In the genomic region with DNA sequence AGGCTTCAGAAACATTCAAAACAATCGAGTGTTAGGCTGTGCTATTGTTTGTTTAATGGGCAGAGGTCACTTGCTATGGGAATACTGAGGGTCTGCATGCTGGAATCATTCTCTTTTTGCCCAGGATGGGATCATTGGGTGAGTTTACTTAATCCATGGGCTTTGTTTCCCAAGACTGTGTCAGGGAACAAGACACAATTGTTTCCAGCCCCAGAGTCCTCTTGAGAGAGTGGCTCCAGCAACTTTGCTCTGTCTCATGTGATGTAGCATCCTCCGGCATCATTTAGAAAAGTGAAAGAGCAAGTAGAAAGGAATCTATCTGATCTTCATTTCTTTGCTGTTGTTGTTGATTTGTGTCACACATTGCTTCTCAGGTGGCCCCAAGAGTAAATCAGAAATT, we compare ENCODE assay signal across 22 cellular contexts. TPM values are rescaled to one million over a fixed set of nuclear protein-coding genes. Genes with fewer than 3 reads are reported as not detected.
DNase-seq lines count a peak whose midpoint lies in the region; ATAC-seq and TF ChIP-seq lines count a peak whose summit lies in the region.
"Had no signal": no experiment of that assay in that cellular context is flagged by ENCODE, and none has a peak within 500 bp of the region (broad histone marks: within the 10 kb centered on the region; RNA-seq: fewer than 3 reads in every experiment).

No MANE protein-coding gene starts in this region.

- H3K9me3 ChIP-seq in mesodermal cell (ENCODE audit: control insufficient read depth, low read length) (no peaks in the 10 kb centered on the region), trophoblast cell (ENCODE audit: insufficient read depth, low read depth, low read length) (no peaks in the 10 kb centered on the region)

- H3K27ac ChIP-seq in GM23338 (ENCODE audit: low read depth) (no peak overlapping the region), mesodermal cell (ENCODE audit: low read depth, low read length, severe bottlenecking) (peak overlapping the region; percentile 95), trophoblast cell (ENCODE audit: low read depth, low read length) (peak overlapping the region; percentile 63)
- H3K27ac ChIP-seq: BLaER1 treated with 17β-estradiol and CSF1 and Interleukin-3, amounts not matched to agents 10 nM and 100 nM had no signal

- no peak overlapping the region for H3K18ac ChIP-seq in trophoblast cell (ENCODE audit: low read length)

- no peak overlapping the region for H2BK12ac ChIP-seq in trophoblast cell (ENCODE audit: low read length)

- H3K36me3 Mint-ChIP-seq in GM23338 (ENCODE audit: low read depth) (peaks cover 13% of the 10 kb centered on the region; the same call in 2 of the 3 replicates), natural killer cell (no peaks in the 10 kb centered on the region)
- H3K36me3 Mint-ChIP-seq: CD4-positive, alpha-beta memory T cell had no signal

- peak overlapping the region; percentile 4 for H3K4ac ChIP-seq in trophoblast cell (ENCODE audit: low read depth, low read length)

- H3K9me3 Mint-ChIP-seq in GM23338 (no peaks in the 10 kb centered on the region; the same call in 2 of the 3 replicates), natural killer cell (peaks cover 6 to 19% of the 10 kb centered on the region in 2 donors)

- H4K12ac ChIP-seq in trophoblast cell (ENCODE audit: low read depth, low read length) = no peak overlapping the region

- no peak overlapping the region for H3K23ac ChIP-seq in trophoblast cell (ENCODE audit: low read length)

- no peak overlapping the region for H3K4me3 Mint-ChIP-seq in GM23338
- H3K4me3 Mint-ChIP-seq in natural killer cell = no peak overlapping the region
- H3K4me3 Mint-ChIP-seq: CD4-positive, alpha-beta memory T cell had no signal

- H3K9me2 ChIP-seq in GM23338 (ENCODE audit: insufficient read depth) = no peaks in the 10 kb centered on the region

- H2AK5ac ChIP-seq in trophoblast cell (ENCODE audit: low read length) = no peak overlapping the region

- no peak for DNase-seq in GM23338 (ENCODE audit: low spot score)
- DNase-seq in SK-MEL-5 (ENCODE audit: low read depth, low spot score) = peak; percentile 88
- no peak for DNase-seq in trophoblast cell
- no peak for DNase-seq in amygdala (lab: John Stamatoyannopoulos, UW)
- no peak for DNase-seq in natural killer cell
- no peak for DNase-seq in GM19240 (ENCODE audit: insufficient read length, low spot score)
- no peak for DNase-seq in NAMALWA (ENCODE audit: low spot score)
- DNase-seq: Calu3; CD4-positive, alpha-beta memory T cell; Kasumi-1; MM.1S; NCI-H1092 treated with DMSO at 0.1 percent for 48 hours; NCI-H1436 treated with DMSO at 0.1 percent for 48 hours; NCI-H1930; NCI-H345; NCI-H524; NCI-H774; NK-92 treated with Interleukin-12 subunit alpha and Interleukin-12 subunit beta, amount 100 ng/mL, for 24 hours; SIG-M5 had no signal

- H4K91ac ChIP-seq in trophoblast cell (ENCODE audit: low read depth, low read length) = peak overlapping the region; percentile 4

- H3K79me2 ChIP-seq in GM23338 (replicated peaks; ENCODE audit: insufficient read depth) (no peaks in the 10 kb centered on the region), trophoblast cell (ENCODE audit: control insufficient read depth, insufficient read depth, low read length, poor library complexity) (peaks cover 10% of the 10 kb centered on the region)

- peaks cover 42% of the 10 kb centered on the region for H3K79me1 ChIP-seq in trophoblast cell (ENCODE audit: low read length)

- H3K4me1 ChIP-seq in GM23338 (ENCODE audit: insufficient read depth) = peaks cover 17% of the 10 kb centered on the region
- peaks cover 61% of the 10 kb centered on the region for H3K4me1 ChIP-seq in mesodermal cell (ENCODE audit: control insufficient read depth, insufficient read depth, low read length, poor library complexity, severe bottlenecking)
- peaks cover 22 to 31% of the 10 kb centered on the region in 2 experiments for H3K4me1 ChIP-seq in trophoblast cell (ENCODE audit: control insufficient read depth in 1 of 2, insufficient read depth in 2 of 2, low read length in 2 of 2)
- H3K4me1 ChIP-seq: BLaER1 treated with 17β-estradiol and CSF1 and Interleukin-3, amounts not matched to agents 10 nM and 100 nM had no signal

- intact Hi-C loops in natural killer cell (cut with micrococcal nuclease) = no loop called here

- no peak overlapping the region for H3K4me2 ChIP-seq in GM23338
- peak overlapping the region; percentile 50 for H3K4me2 ChIP-seq in trophoblast cell (ENCODE audit: low read length)
- H3K4me2 ChIP-seq: BLaER1 treated with 17β-estradiol and CSF1 and Interleukin-3, amounts not matched to agents 10 nM and 100 nM had no signal

- ATAC-seq in GM23338 = no peak
- no peak for ATAC-seq in natural killer cell
- ATAC-seq: Panc1 had no signal

- H3K36me3 ChIP-seq in GM23338 (ENCODE audit: insufficient read depth) (no peaks in the 10 kb centered on the region), mesodermal cell (ENCODE audit: control insufficient read depth, insufficient read depth, low read length) (peaks cover 15% of the 10 kb centered on the region), trophoblast cell (ENCODE audit: control insufficient read depth in 1 of 2, insufficient read depth in 2 of 2, low read length in 2 of 2) (no peaks in the 10 kb centered on the region)
- H3K36me3 ChIP-seq: BLaER1 treated with 17β-estradiol and CSF1 and Interleukin-3, amounts not matched to agents 10 nM and 100 nM had no signal

- H2BK120ac ChIP-seq in trophoblast cell (ENCODE audit: insufficient read depth, low read length, poor library complexity) = peak overlapping the region; percentile 79

- H3K27me3 Mint-ChIP-seq in GM23338 (ENCODE audit: insufficient read depth, low read depth, poor library complexity) = peaks cover 7% of the 10 kb centered on the region
- no peaks in the 10 kb centered on the region for H3K27me3 Mint-ChIP-seq in natural killer cell (ENCODE audit: low read depth in 2 of 2)
- H3K27me3 Mint-ChIP-seq: CD4-positive, alpha-beta memory T cell had no signal

- TF ChIP-seq CTCF in GM23338 (conservative IDR thresholded peaks at IDR 0.05; ENCODE audit: low read depth in 2 of 2) (no peak), natural killer cell (IDR thresholded peaks at IDR 0.05) (no peak)

- H2BK5ac ChIP-seq in trophoblast cell (ENCODE audit: low read depth, low read length, poor library complexity) = peak overlapping the region; percentile 51

- no peaks in the 10 kb centered on the region for H4K20me1 ChIP-seq in GM23338 (replicated peaks; ENCODE audit: insufficient read depth)

- WGBS in mesodermal cell (ENCODE audit: insufficient coverage in 2 of 2), 2 experiments = 86 to 100% methylated on average over 1 to 2 of the region's 2 CpGs
- no CpG with 5 or more reads among the region's 2 CpGs for WGBS in trophoblast cell (ENCODE audit: extremely low coverage, insufficient coverage, insufficient read length)

- peaks cover 30% of the 10 kb centered on the region for H3K4me1 Mint-ChIP-seq in GM23338
- no peaks in the 10 kb centered on the region for H3K4me1 Mint-ChIP-seq in natural killer cell
- H3K4me1 Mint-ChIP-seq: CD4-positive, alpha-beta memory T cell had no signal

- H2AFZ ChIP-seq in GM23338 (no peak overlapping the region), trophoblast cell (ENCODE audit: insufficient read depth, low read length, poor library complexity) (no peak overlapping the region)

- H3K27me3 ChIP-seq in GM23338 (ENCODE audit: insufficient read depth) = no peaks in the 10 kb centered on the region
- H3K27me3 ChIP-seq in trophoblast cell (ENCODE audit: insufficient read depth, low read length) = no peaks in the 10 kb centered on the region
- H3K27me3 ChIP-seq: BLaER1 treated with 17β-estradiol and CSF1 and Interleukin-3, amounts not matched to agents 10 nM and 100 nM had no signal

- H3K4me3 ChIP-seq in GM23338 (no peak overlapping the region), mesodermal cell (ENCODE audit: extremely low read depth, insufficient read depth, low read length, poor library complexity, severe bottlenecking) (no peak overlapping the region), trophoblast cell (ENCODE audit: low read depth, low read length) (no peak overlapping the region)
- H3K4me3 ChIP-seq: BLaER1 treated with 17β-estradiol and CSF1 and Interleukin-3, amounts not matched to agents 10 nM and 100 nM had no signal

- H3F3A ChIP-seq in GM23338 (replicated peaks; ENCODE audit: low read depth) = no peaks in the 10 kb centered on the region

- no peak overlapping the region for H3K14ac ChIP-seq in trophoblast cell (ENCODE audit: low read length)

- H4K8ac ChIP-seq in trophoblast cell (ENCODE audit: low read depth, low read length) = no peak overlapping the region

- peak overlapping the region; percentile 57 for H3K27ac Mint-ChIP-seq in GM23338
- no peak overlapping the region for H3K27ac Mint-ChIP-seq in natural killer cell
- H3K27ac Mint-ChIP-seq: CD4-positive, alpha-beta memory T cell had no signal

- in situ Hi-C loops in SK-MEL-5 (cut with HindIII; ENCODE audit: low pct_unique_long_range_greater_than_20kb, low sequenced_read_pairs) = no loop called here

- no peak overlapping the region for H3K9ac ChIP-seq in trophoblast cell (ENCODE audit: low read length)
- H3K9ac ChIP-seq: BLaER1 treated with 17β-estradiol and CSF1 and Interleukin-3, amounts not matched to agents 10 nM and 100 nM had no signal

RNA-seq across cellular contexts. Expression of a gene that starts 1.8 kb away (rescaled TPM):
- 128 and 132 TPM in 2 replicates for total RNA-seq in GM23338 (2014; rRNA removed; shearing (Covaris generic))
- polyA plus RNA-seq in GM23338 (2016; fragmentation: Nextera tagmentation; extraction: Ambion mirVana) = 19.1 and 22.2 TPM in 2 replicates
- total RNA-seq in SK-MEL-5 (2014; rRNA removed; shearing (Covaris generic)) = 38.1 and 47.7 TPM in 2 replicates
- 25.9 and 30.1 TPM in 2 replicates for polyA plus RNA-seq in SK-MEL-5 (2015; cell fraction: cytosol; rRNA removed)
- 7.9 and 9.0 TPM in 2 replicates for polyA plus RNA-seq in SK-MEL-5 (2015; cell fraction: nucleus; rRNA removed)
- 75.8 TPM for polyA plus RNA-seq in mesodermal cell (2013, experiment 1 of 2)
- 56.1 TPM for polyA plus RNA-seq in mesodermal cell (2013, experiment 2 of 2)
- polyA plus RNA-seq in trophoblast cell (2013) = 112 and 119 TPM in 2 replicates
- total RNA-seq in natural killer cell = not detected
- total RNA-seq: CD4-positive, alpha-beta memory T cell had no signal
- polyA plus RNA-seq: CD4-positive, alpha-beta memory T cell had no signal

Comparison
In these comparisons a context has a peak if more than half of its experiments do, and no peak if none do; other contexts are left out.
1. RNA of a gene that starts 1.8 kb away (total RNA-seq): 128 to 132 TPM in GM23338 and 38.1 to 47.7 TPM in SK-MEL-5; not detected in natural killer cell; every median in the first group is over 10 times any median in the second.